Comparison of ENCODE assay signal across 8 cellular contexts in genomic region chr12:57610553-57611115, GRCh38. TPM values are rescaled to one million over a fixed set of nuclear protein-coding genes. Genes with fewer than 3 reads are reported as not detected.
A peak's percentile ranks its signal among the peaks of the same experiment; 100 is the strongest.
DNase-seq lines count a peak whose midpoint lies in the region; ATAC-seq and FAIRE-seq lines count a peak whose summit lies in the region.

No MANE protein-coding gene starts in this region.

- ATAC-seq in activated T-cell treated with anti-CD3 and anti-CD28 coated beads, Interleukin-2, amount 50 U/mL, for 72 hours (replicated peaks in 1 of 2), result no peak

- peak overlapping the region; percentile 63 for H3K9ac ChIP-seq in mesendoderm (ENCODE audit: low read length)

- no peak overlapping the region for H2BK5ac ChIP-seq in mesendoderm (ENCODE audit: low read length)

- H3K79me2 ChIP-seq in mesendoderm (ENCODE audit: control insufficient read depth, insufficient read depth, low read length), result no peaks in the 10 kb centered on the region

- peaks cover 4% of the 10 kb centered on the region for H3K79me1 ChIP-seq in mesendoderm (ENCODE audit: low read length)

- no peak overlapping the region for H4K8ac ChIP-seq in mesendoderm (ENCODE audit: low read depth, low read length)

- no peak overlapping the region for H3K4ac ChIP-seq in mesendoderm (ENCODE audit: low read depth, low read length)

- H3K36me3 Mint-ChIP-seq in activated T-cell treated with anti-CD3 and anti-CD28 coated beads, Interleukin-2, amount 50 U/mL, for 72 hours (ENCODE audit: insufficient read depth in 2 of 2), result no peaks in the 10 kb centered on the region

- H2BK15ac ChIP-seq in mesendoderm (replicated peaks; ENCODE audit: low read depth), result no peak overlapping the region

- H2BK120ac ChIP-seq in mesendoderm (ENCODE audit: low read depth, low read length), result no peak overlapping the region

- peak overlapping the region; percentile 80 for H3K4me2 ChIP-seq in mesendoderm (ENCODE audit: low read length)

- no peaks in the 10 kb centered on the region for H3K36me3 ChIP-seq in mesendoderm (ENCODE audit: control insufficient read depth, insufficient read depth, low read length)

- H3K27me3 Mint-ChIP-seq in activated T-cell treated with anti-CD3 and anti-CD28 coated beads, Interleukin-2, amount 50 U/mL, for 72 hours (ENCODE audit: low read depth), result peaks cover 21% of the 10 kb centered on the region

- FAIRE-seq in urothelium cell line (lab: Jason Lieb, UNC), result no peak

- peak overlapping the region; percentile 36 to 83 for H3K4me3 Mint-ChIP-seq in activated T-cell treated with anti-CD3 and anti-CD28 coated beads, Interleukin-2, amount 50 U/mL, for 72 hours

- peaks cover 22% of the 10 kb centered on the region for H3K27me3 ChIP-seq in mesendoderm (ENCODE audit: insufficient read depth, low read length, poor library complexity)

- H3K56ac ChIP-seq in mesendoderm (ENCODE audit: low read length), result peak overlapping the region; percentile 77

- H3K9me3 Mint-ChIP-seq in activated T-cell treated with anti-CD3 and anti-CD28 coated beads, Interleukin-2, amount 50 U/mL, for 72 hours, result no peaks in the 10 kb centered on the region

- H3K4me1 ChIP-seq in mesendoderm (ENCODE audit: control insufficient read depth, low read depth, low read length), result peaks cover 11% of the 10 kb centered on the region

- DNase-seq in activated T-cell treated with anti-CD3 and anti-CD28 coated beads, Interleukin-2, amount 50 U/mL, for 72 hours, result peak in 1 of 2 donors; percentile 11
- no peak for DNase-seq in activated T-cell treated with anti-CD3 and anti-CD28 coated beads, Interleukin-2, amount 50 U/mL, for 1 hour
- DNase-seq in mesendoderm (no peak), urothelium cell line (ENCODE audit: low spot score) (peak; percentile 33), NOMO-1 treated with DMSO at 0.1 percent for 48 hours (lab: John Stamatoyannopoulos, UW; ENCODE audit: unreplicated experiment) (no peak), DMS114 treated with DMSO at 0.1 percent for 48 hours (lab: John Stamatoyannopoulos, UW; ENCODE audit: unreplicated experiment) (no peak), DMS53 treated with DMSO at 0.1 percent for 48 hours (lab: John Stamatoyannopoulos, UW; ENCODE audit: unreplicated experiment) (no peak)

- H3K27ac ChIP-seq in cingulate gyrus (ENCODE audit: low read depth, low read length), result peak overlapping the region; percentile 84
- H3K27ac ChIP-seq in mesendoderm (ENCODE audit: low read depth, low read length), result no peak overlapping the region

- H2AK5ac ChIP-seq in mesendoderm (ENCODE audit: low read length), result no peak overlapping the region

- peak overlapping the region; percentile 43 for H3K4me3 ChIP-seq in mesendoderm (ENCODE audit: low read length)

- H3K27ac Mint-ChIP-seq in activated T-cell treated with anti-CD3 and anti-CD28 coated beads, Interleukin-2, amount 50 U/mL, for 72 hours, result no peak overlapping the region

- H3K23ac ChIP-seq in mesendoderm (ENCODE audit: low read length), result no peak overlapping the region

- H3K4me1 Mint-ChIP-seq in activated T-cell treated with anti-CD3 and anti-CD28 coated beads, Interleukin-2, amount 50 U/mL, for 72 hours (ENCODE audit: low read depth), result peaks cover 13% of the 10 kb centered on the region

- no peak overlapping the region for H4K5ac ChIP-seq in mesendoderm (ENCODE audit: low read length)

- peak overlapping the region; percentile 0 for H3K18ac ChIP-seq in mesendoderm (ENCODE audit: low read length)

- WGBS in mesendoderm (ENCODE audit: extremely low coverage, insufficient coverage, low lambda C conversion rate), result no CpG with 5 or more reads among the region's 30 CpGs

RNA-seq across cellular contexts. Expression of gene ARHGEF25, which starts 0.6 kb away (rescaled TPM):
- 1 to 10 TPM; 2.8 to 5.3 TPM for total RNA-seq in activated T-cell treated with anti-CD3 and anti-CD28 coated beads, Interleukin-2, amount 50 U/mL, for 72 hours
- polyA plus RNA-seq in mesendoderm (2013, experiment 1 of 2), result 0.67 TPM
- polyA plus RNA-seq in mesendoderm (2013, experiment 2 of 2), result 0.63 TPM

RNA-seq across cellular contexts. Expression of gene DTX3, which starts 6.0 kb away (rescaled TPM):
- 10 to 100 TPM; 44.3 to 52.7 TPM for total RNA-seq in activated T-cell treated with anti-CD3 and anti-CD28 coated beads, Interleukin-2, amount 50 U/mL, for 72 hours
- polyA plus RNA-seq in mesendoderm (2013, experiment 1 of 2), result 29.5 TPM
- polyA plus RNA-seq in mesendoderm (2013, experiment 2 of 2), result 29.5 TPM

RNA-seq across cellular contexts. Expression of gene PIP4K2C, which starts 19.6 kb away (rescaled TPM):
- 10 to 100 TPM; 21.3 to 23.1 TPM for total RNA-seq in activated T-cell treated with anti-CD3 and anti-CD28 coated beads, Interleukin-2, amount 50 U/mL, for 72 hours
- 18.6 TPM for polyA plus RNA-seq in mesendoderm (2013, experiment 1 of 2)
- polyA plus RNA-seq in mesendoderm (2013, experiment 2 of 2), result 18.6 TPM

RNA-seq across cellular contexts. Expression of gene B4GALNT1, which starts 22.4 kb away (rescaled TPM):
- total RNA-seq in activated T-cell treated with anti-CD3 and anti-CD28 coated beads, Interleukin-2, amount 50 U/mL, for 72 hours, result 1 to 10 TPM; 2.5 to 3.8 TPM
- polyA plus RNA-seq in mesendoderm (2013, experiment 1 of 2), result 0.37 TPM
- 0.49 TPM for polyA plus RNA-seq in mesendoderm (2013, experiment 2 of 2)
